Comparison of ENCODE assay signal across 15 cellular contexts in the genomic region with DNA sequence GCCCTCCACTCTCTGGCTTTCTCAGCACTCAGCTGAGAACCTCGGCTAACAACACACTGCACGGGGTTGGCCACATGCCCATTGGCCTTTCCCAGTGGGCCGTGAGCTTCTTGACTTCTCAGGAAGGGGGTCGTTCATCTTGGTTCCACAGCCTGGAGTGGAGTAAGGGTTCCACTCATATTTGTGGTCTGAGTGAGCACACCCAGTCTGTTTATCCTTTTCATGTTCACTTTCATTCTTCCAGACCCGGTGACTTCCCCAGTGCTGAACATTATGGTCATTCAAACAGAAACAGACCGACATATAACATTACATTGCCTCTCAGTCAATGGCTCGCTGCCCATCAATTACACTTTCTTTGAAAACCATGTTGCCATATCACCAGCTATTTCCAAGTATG. TPM values are rescaled to one million over a fixed set of nuclear protein-coding genes. Genes with fewer than 3 reads are reported as not detected.
DNase-seq lines count a peak whose midpoint lies in the region; ATAC-seq, FAIRE-seq and TF ChIP-seq lines count a peak whose summit lies in the region.
"Had no signal": no experiment of that assay in that cellular context is flagged by ENCODE, and none has a peak within 500 bp of the region (broad histone marks: within the 10 kb centered on the region; RNA-seq: fewer than 3 reads in every experiment).

No MANE protein-coding gene starts in this region.

- peak overlapping the region in 9 of 10 experiments; percentile 19 to 60 (median 38); a peak in 16 of 20 replicates for H3K4me3 ChIP-seq in BLaER1 treated with 17β-estradiol and CSF1 and Interleukin-3, amounts not matched to agents 10 nM and 100 nM
- H3K4me3 ChIP-seq in Loucy (ENCODE audit: low read length, poor library complexity, severe bottlenecking): no peak overlapping the region
- no peak overlapping the region for H3K4me3 ChIP-seq in cardiac fibroblast (replicated peaks in 1 of 2; ENCODE audit: low read depth in 2 of 2, low read length in 2 of 2)
- H3K4me3 ChIP-seq: prostate gland had no signal

- H3K9me3 ChIP-seq in BLaER1 treated with 17β-estradiol and CSF1 and Interleukin-3, amounts not matched to agents 10 nM and 100 nM (replicated peaks in 1 of 11): peaks cover 0 to 41% (median 18%) of the 10 kb centered on the region in 11 experiments; a peak in 16 of 22 replicates
- H3K9me3 ChIP-seq in Loucy (ENCODE audit: insufficient read depth, low read depth, low read length): no peaks in the 10 kb centered on the region
- H3K9me3 ChIP-seq: prostate gland had no signal

- H3K9me2 ChIP-seq in Loucy (replicated peaks; ENCODE audit: low read depth, low read length): no peaks in the 10 kb centered on the region

- H3K27me3 ChIP-seq in BLaER1 treated with 17β-estradiol and CSF1 and Interleukin-3, amounts not matched to agents 10 nM and 100 nM: no peaks in the 10 kb centered on the region
- H3K27me3 ChIP-seq in Loucy (ENCODE audit: insufficient read depth, low read length, poor library complexity, severe bottlenecking): no peaks in the 10 kb centered on the region

- peaks cover 33 to 74% (median 49%) of the 10 kb centered on the region in 3 donors for H3K4me1 Mint-ChIP-seq in naive B cell
- peaks cover 21% of the 10 kb centered on the region for H3K4me1 Mint-ChIP-seq in activated T-helper 1 cell treated with anti-CD3 and anti-CD28 coated beads, Interleukin-12 subunit alpha, Interleukin-12 subunit beta, Interleukin-2, Interleukin-4 antibody, amounts not matched to agents 30 ng/mL and 10 ng/mL and 1 ng/mL, durations not matched to agents 14 hours and 24 hours and 36 hours (ENCODE audit: low read depth)

- ATAC-seq in naive B cell (ENCODE audit: low read depth in 2 of 2) (no peak), GM18867 (IDR thresholded peaks at IDR 0.05; ENCODE audit: unreplicated experiment) (no peak), HG03045 (IDR thresholded peaks at IDR 0.05; ENCODE audit: unreplicated experiment) (no peak)

- H3K27ac ChIP-seq in BLaER1 treated with 17β-estradiol and CSF1 and Interleukin-3, amounts not matched to agents 10 nM and 100 nM: peak overlapping the region; percentile 24 to 97 (median 88); a peak in 21 of 22 replicates
- H3K27ac ChIP-seq: prostate gland had no signal

- H2AFZ ChIP-seq in Loucy (ENCODE audit: low read length): 0 out of 2 replicates have a peak overlapping the region, but pooled peaks have one; percentile 1

- TF ChIP-seq CTCF in Loucy (conservative IDR thresholded peaks at IDR 0.05; ENCODE audit: low read length) (no peak), cardiac fibroblast (IDR thresholded peaks at IDR 0.05; ENCODE audit: low read depth, low read length) (no peak)

- H3F3A ChIP-seq in Loucy (ENCODE audit: low read depth): no peaks in the 10 kb centered on the region

- H3K4me3 Mint-ChIP-seq in naive B cell: peak overlapping the region in 6 of 8 donors; percentile 42 to 82 (median 65)
- no peak overlapping the region for H3K4me3 Mint-ChIP-seq in activated T-helper 1 cell treated with anti-CD3 and anti-CD28 coated beads, Interleukin-12 subunit alpha, Interleukin-12 subunit beta, Interleukin-2, Interleukin-4 antibody, amounts not matched to agents 30 ng/mL and 10 ng/mL and 1 ng/mL, durations not matched to agents 14 hours and 24 hours and 36 hours
- H3K4me3 Mint-ChIP-seq: HFFc6 had no signal

- DNase-seq in cardiac fibroblast (ENCODE audit: low read depth in 2 of 2) (peak; percentile 39 to 53), naive B cell (no peak), frontal cortex (ENCODE audit: low spot score in 2 of 2) (no peak)
- DNase-seq in activated T-helper 1 cell treated with anti-CD3 and anti-CD28 coated beads, Interleukin-12 subunit alpha, Interleukin-12 subunit beta, Interleukin-2, Interleukin-4 antibody, amounts not matched to agents 30 ng/mL and 10 ng/mL and 1 ng/mL, durations not matched to agents 14 hours and 24 hours and 36 hours (ENCODE audit: low spot score): no peak
- DNase-seq: activated CD4-positive, alpha-beta T cell treated with anti-CD3 and anti-CD28 coated beads for 48 hours; caudate nucleus; CD4-positive, CD25-positive, alpha-beta regulatory T cell; HFFc6; KBM-7; NCI-H2029 treated with DMSO at 0.1 percent for 48 hours had no signal

- H3K4me1 ChIP-seq in BLaER1 treated with 17β-estradiol and CSF1 and Interleukin-3, amounts not matched to agents 10 nM and 100 nM: peaks cover 67 to 88% (median 70%) of the 10 kb centered on the region in 10 experiments
- H3K4me1 ChIP-seq in Loucy (ENCODE audit: insufficient read depth, low read length, poor library complexity, severe bottlenecking): peaks cover 12% of the 10 kb centered on the region
- H3K4me1 ChIP-seq: prostate gland had no signal

- H3K9me3 Mint-ChIP-seq in naive B cell: peaks cover 0 to 4% (median 0%) of the 10 kb centered on the region in 7 donors
- no peaks in the 10 kb centered on the region for H3K9me3 Mint-ChIP-seq in activated T-helper 1 cell treated with anti-CD3 and anti-CD28 coated beads, Interleukin-12 subunit alpha, Interleukin-12 subunit beta, Interleukin-2, Interleukin-4 antibody, amounts not matched to agents 30 ng/mL and 10 ng/mL and 1 ng/mL, durations not matched to agents 14 hours and 24 hours and 36 hours
- H3K9me3 Mint-ChIP-seq: HFFc6 had no signal

- H3K79me2 ChIP-seq in Loucy (ENCODE audit: insufficient read depth, low read length): no peaks in the 10 kb centered on the region

- H3K27ac Mint-ChIP-seq in naive B cell: peak overlapping the region in 5 of 6 donors; percentile 51 to 94 (median 72)
- H3K27ac Mint-ChIP-seq in activated T-helper 1 cell treated with anti-CD3 and anti-CD28 coated beads, Interleukin-12 subunit alpha, Interleukin-12 subunit beta, Interleukin-2, Interleukin-4 antibody, amounts not matched to agents 30 ng/mL and 10 ng/mL and 1 ng/mL, durations not matched to agents 14 hours and 24 hours and 36 hours: no peak overlapping the region
- H3K27ac Mint-ChIP-seq: HFFc6 had no signal

- peak overlapping the region; percentile 30 to 72 (median 63); a peak in 19 of 22 replicates for H3K9ac ChIP-seq in BLaER1 treated with 17β-estradiol and CSF1 and Interleukin-3, amounts not matched to agents 10 nM and 100 nM
- no peak overlapping the region for H3K9ac ChIP-seq in Loucy (ENCODE audit: low read depth, low read length, poor library complexity, severe bottlenecking)

- intact Hi-C loops in activated T-helper 1 cell treated with anti-CD3 and anti-CD28 coated beads, Interleukin-12 subunit alpha, Interleukin-12 subunit beta, Interleukin-2, Interleukin-4 antibody, amounts not matched to agents 30 ng/mL and 10 ng/mL and 1 ng/mL, durations not matched to agents 14 hours and 24 hours and 36 hours (cut with micrococcal nuclease): no loop called here

- H3K4me2 ChIP-seq in BLaER1 treated with 17β-estradiol and CSF1 and Interleukin-3, amounts not matched to agents 10 nM and 100 nM: peak overlapping the region; percentile 60 to 97 (median 87)
- H3K4me2 ChIP-seq in Loucy (ENCODE audit: low read depth, low read length, poor library complexity, severe bottlenecking): no peak overlapping the region

- H3K27me3 Mint-ChIP-seq in naive B cell: no peaks in the 10 kb centered on the region
- H3K27me3 Mint-ChIP-seq in activated T-helper 1 cell treated with anti-CD3 and anti-CD28 coated beads, Interleukin-12 subunit alpha, Interleukin-12 subunit beta, Interleukin-2, Interleukin-4 antibody, amounts not matched to agents 30 ng/mL and 10 ng/mL and 1 ng/mL, durations not matched to agents 14 hours and 24 hours and 36 hours (ENCODE audit: insufficient read depth): peaks cover 4% of the 10 kb centered on the region

- no peak for FAIRE-seq in frontal cortex (lab: Jason Lieb, UNC)

- peaks cover 19 to 21% of the 10 kb centered on the region in 2 donors for H3K36me3 Mint-ChIP-seq in naive B cell
- peaks cover 2% of the 10 kb centered on the region for H3K36me3 Mint-ChIP-seq in activated T-helper 1 cell treated with anti-CD3 and anti-CD28 coated beads, Interleukin-12 subunit alpha, Interleukin-12 subunit beta, Interleukin-2, Interleukin-4 antibody, amounts not matched to agents 30 ng/mL and 10 ng/mL and 1 ng/mL, durations not matched to agents 14 hours and 24 hours and 36 hours (ENCODE audit: low read depth)

- peaks cover 0 to 53% (median 5%) of the 10 kb centered on the region in 11 experiments; a peak in 9 of 22 replicates for H4K20me1 ChIP-seq in BLaER1 treated with 17β-estradiol and CSF1 and Interleukin-3, amounts not matched to agents 10 nM and 100 nM
- no peaks in the 10 kb centered on the region for H4K20me1 ChIP-seq in Loucy (ENCODE audit: insufficient read depth, low read length, poor library complexity, severe bottlenecking)

- peaks cover 62 to 99% (median 97%) of the 10 kb centered on the region in 11 experiments for H3K36me3 ChIP-seq in BLaER1 treated with 17β-estradiol and CSF1 and Interleukin-3, amounts not matched to agents 10 nM and 100 nM
- H3K36me3 ChIP-seq in Loucy (ENCODE audit: insufficient read depth, low read length): no peaks in the 10 kb centered on the region
- H3K36me3 ChIP-seq: prostate gland had no signal

RNA-seq across cellular contexts. Expression of a gene that starts 8.2 kb away (rescaled TPM):
- 10 to 100 TPM in 3 of 6 donors, 1 to 10 TPM in 3; 5.7 to 52.7 (median 15.9) TPM for polyA plus RNA-seq in naive B cell (ENCODE audit: low read depth in 6 of 6)
- total RNA-seq in frontal cortex: 0.82 TPM
- 0.26 and 0.37 TPM in 2 replicates for total RNA-seq in activated T-helper 1 cell treated with anti-CD3 and anti-CD28 coated beads, Interleukin-12 subunit alpha, Interleukin-12 subunit beta, Interleukin-2, Interleukin-4 antibody, amounts not matched to agents 30 ng/mL and 10 ng/mL and 1 ng/mL, durations not matched to agents 14 hours and 24 hours and 36 hours
- polyA plus RNA-seq: CD4-positive, CD25-positive, alpha-beta regulatory T cell had no signal

RNA-seq across cellular contexts. Expression of a gene that starts 39.7 kb away (rescaled TPM):
- 10 to 100 TPM in 3 of 6 donors, 1 to 10 TPM in 3; 8.5 to 14.1 (median 9.9) TPM for polyA plus RNA-seq in naive B cell (ENCODE audit: low read depth in 6 of 6)
- total RNA-seq in frontal cortex: 13.5 TPM
- 33.3 and 36.5 TPM in 2 replicates for total RNA-seq in activated T-helper 1 cell treated with anti-CD3 and anti-CD28 coated beads, Interleukin-12 subunit alpha, Interleukin-12 subunit beta, Interleukin-2, Interleukin-4 antibody, amounts not matched to agents 30 ng/mL and 10 ng/mL and 1 ng/mL, durations not matched to agents 14 hours and 24 hours and 36 hours

RNA-seq across cellular contexts. Expression of a gene that starts 48.9 kb away (rescaled TPM):
- polyA plus RNA-seq in naive B cell (ENCODE audit: low read depth in 6 of 6): 1,000 to 10,000 TPM; 1,301 to 1,824 (median 1,519) TPM
- total RNA-seq in frontal cortex: 416 TPM
- 920 and 926 TPM in 2 replicates for total RNA-seq in activated T-helper 1 cell treated with anti-CD3 and anti-CD28 coated beads, Interleukin-12 subunit alpha, Interleukin-12 subunit beta, Interleukin-2, Interleukin-4 antibody, amounts not matched to agents 30 ng/mL and 10 ng/mL and 1 ng/mL, durations not matched to agents 14 hours and 24 hours and 36 hours

RNA-seq across cellular contexts. Expression of a gene that starts 49.6 kb away (rescaled TPM):
- 10 to 100 TPM; 11.8 to 21.2 (median 14.7) TPM for polyA plus RNA-seq in naive B cell (ENCODE audit: low read depth in 6 of 6)
- total RNA-seq in frontal cortex: 88.0 TPM
- 42.4 and 46.4 TPM in 2 replicates for total RNA-seq in activated T-helper 1 cell treated with anti-CD3 and anti-CD28 coated beads, Interleukin-12 subunit alpha, Interleukin-12 subunit beta, Interleukin-2, Interleukin-4 antibody, amounts not matched to agents 30 ng/mL and 10 ng/mL and 1 ng/mL, durations not matched to agents 14 hours and 24 hours and 36 hours

Comparison
In these comparisons a context has a peak if more than half of its experiments do, and no peak if none do; other contexts are left out.
1. H3K4me3 ChIP-seq: peak in BLaER1 treated with 17β-estradiol and CSF1 and Interleukin-3, amounts not matched to agents 10 nM and 100 nM (9 of 10); none in Loucy (single experiment) and cardiac fibroblast (0 of 2).
2. DNase-seq: peak in cardiac fibroblast (2 of 2); none in naive B cell (single experiment), frontal cortex (0 of 2) and activated T-helper 1 cell treated with anti-CD3 and anti-CD28 coated beads, Interleukin-12 subunit alpha, Interleukin-12 subunit beta, Interleukin-2, Interleukin-4 antibody, amounts not matched to agents 30 ng/mL and 10 ng/mL and 1 ng/mL, durations not matched to agents 14 hours and 24 hours and 36 hours (single experiment).